In genomic region chr12:110102255-110102654, GRCh38 we compare ENCODE assay signal across 9 cellular contexts. TPM values are rescaled to one million over a fixed set of nuclear protein-coding genes. Genes with fewer than 3 reads are reported as not detected.
A peak's percentile ranks its signal among the peaks of the same experiment; 100 is the strongest.
DNase-seq lines count a peak whose midpoint lies in the region; ATAC-seq and TF ChIP-seq lines count a peak whose summit lies in the region.
"Had no signal": no experiment of that assay in that cellular context is flagged by ENCODE, and none has a peak within 500 bp of the region (broad histone marks: within the 10 kb centered on the region; RNA-seq: fewer than 3 reads in every experiment).

No MANE protein-coding gene starts in this region.

- no peaks in the 10 kb centered on the region for H3K27me3 Mint-ChIP-seq in CD14-positive monocyte (ENCODE audit: low read depth in 3 of 3)
- no peaks in the 10 kb centered on the region for H3K27me3 Mint-ChIP-seq in activated T-cell treated with anti-CD3 and anti-CD28 coated beads, Interleukin-2, amount 50 U/mL, for 24 hours

- no peak overlapping the region for H3K4me3 Mint-ChIP-seq in CD14-positive monocyte
- H3K4me3 Mint-ChIP-seq in activated T-cell treated with anti-CD3 and anti-CD28 coated beads, Interleukin-2, amount 50 U/mL, for 24 hours: no peak overlapping the region

- no peak for TF ChIP-seq POLR2A in heart left ventricle (IDR thresholded peaks at IDR 0.05)

- TF ChIP-seq CTCF in CD14-positive monocyte (IDR thresholded peaks at IDR 0.05): peak; percentile 20
- TF ChIP-seq CTCF in GM20000 (IDR thresholded peaks at IDR 0.05; ENCODE audit: extremely low read depth, missing control alignments): no peak
- TF ChIP-seq CTCF in heart left ventricle (IDR thresholded peaks at IDR 0.05): peak in 7 of 12 donors; percentile 15 to 43 (median 28)

- no peaks in the 10 kb centered on the region for H3K9me3 ChIP-seq in heart left ventricle

- DNase-seq in CD14-positive monocyte (ENCODE audit: low spot score): no peak
- peak; percentile 25 for DNase-seq in GM20000 (ENCODE audit: low spot score)
- peak; percentile 84 for DNase-seq in NCI-H748 (lab: John Stamatoyannopoulos, UW; ENCODE audit: unreplicated experiment)
- peak; percentile 51 for DNase-seq in activated T-cell treated with anti-CD3 and anti-CD28 coated beads, Interleukin-2, amount 50 U/mL, for 24 hours
- peak in 2 of 5 donors; percentile 42 to 59 for DNase-seq in heart left ventricle
- peak; percentile 47 for DNase-seq in stimulated activated CD4-positive, alpha-beta T cell treated with anti-CD3 and anti-CD28 coated beads, Interleukin-4, amount 100 ng/mL, for 24 hours
- no peak for DNase-seq in GOT3 (lab: John Stamatoyannopoulos, UW)

- H3K4me3 ChIP-seq in heart left ventricle: no peak overlapping the region

- H3K27me3 ChIP-seq in heart left ventricle: no peaks in the 10 kb centered on the region

- H3K27ac ChIP-seq in heart left ventricle: no peak overlapping the region
- H3K27ac ChIP-seq: KMS-11 had no signal

- 86 to 89% (median 88%) methylated on average over 2 to 3 of the region's 3 CpGs for WGBS in heart left ventricle, 4 donors

- peaks cover 0 to 3% (median 0%) of the 10 kb centered on the region in 7 donors for H3K9me3 Mint-ChIP-seq in CD14-positive monocyte
- no peaks in the 10 kb centered on the region for H3K9me3 Mint-ChIP-seq in activated T-cell treated with anti-CD3 and anti-CD28 coated beads, Interleukin-2, amount 50 U/mL, for 24 hours

- no peaks in the 10 kb centered on the region for H3K36me3 Mint-ChIP-seq in CD14-positive monocyte
- no peaks in the 10 kb centered on the region for H3K36me3 Mint-ChIP-seq in activated T-cell treated with anti-CD3 and anti-CD28 coated beads, Interleukin-2, amount 50 U/mL, for 24 hours (ENCODE audit: low read depth)

- H3K4me1 ChIP-seq in heart left ventricle: peaks cover 0 to 16% (median 7%) of the 10 kb centered on the region in 12 donors

- peaks cover 37% of the 10 kb centered on the region for H3K4me1 Mint-ChIP-seq in CD14-positive monocyte
- H3K4me1 Mint-ChIP-seq in activated T-cell treated with anti-CD3 and anti-CD28 coated beads, Interleukin-2, amount 50 U/mL, for 24 hours (ENCODE audit: low read depth): peaks cover 10% of the 10 kb centered on the region

- peak overlapping the region in 1 of 7 donors; percentile 31 for H3K27ac Mint-ChIP-seq in CD14-positive monocyte
- H3K27ac Mint-ChIP-seq in activated T-cell treated with anti-CD3 and anti-CD28 coated beads, Interleukin-2, amount 50 U/mL, for 24 hours: no peak overlapping the region

- intact Hi-C loops in CD14-positive monocyte (cut with micrococcal nuclease) (loop anchor here (5.0 to 10.0 kb wide), 4 partner anchors 143 to 330 kb away; no protein-coding TSS in a partner anchor), heart left ventricle (cut with DNase I) (loop anchor here in 7 of 10 donors (5.0 to 10.0 kb wide), 8 partner anchors 73 to 325 kb away; partner anchors contain the start of gene ATP2A2 (in 5 of the 7))

- no peaks in the 10 kb centered on the region for H3K36me3 ChIP-seq in heart left ventricle

- ATAC-seq in heart left ventricle (peak in 3 of 4 donors; percentile 40 to 59 (median 53)), HG03039 (IDR thresholded peaks at IDR 0.05; ENCODE audit: unreplicated experiment) (no peak)

RNA-seq across cellular contexts. Expression of gene IFT81, which starts 21.9 kb away (rescaled TPM):
- polyA plus RNA-seq in CD14-positive monocyte: under 1 TPM; 0.47 to 0.97 TPM
- total RNA-seq in heart left ventricle: 1 to 10 TPM; 6.1 to 9.8 (median 8.9) TPM
- 1 to 10 TPM; 4.3 to 6.7 TPM for polyA plus RNA-seq in heart left ventricle

RNA-seq across cellular contexts. Expression of gene C12orf76, which starts 53.9 kb away (rescaled TPM):
- polyA plus RNA-seq in CD14-positive monocyte: 10 to 100 TPM in 1 of 2 donors, 1 to 10 TPM in 1; 9.3 to 10.6 TPM
- 10 to 100 TPM in 1 of 9 donors, 1 to 10 TPM in 8; 3.5 to 13.3 (median 4.7) TPM for total RNA-seq in heart left ventricle
- 1 to 10 TPM; 4.1 to 7.5 TPM for polyA plus RNA-seq in heart left ventricle

Comparison
In these comparisons a context has a peak if more than half of its experiments do, and no peak if none do; other contexts are left out.
1. DNase-seq: peak in GM20000 (single experiment), NCI-H748 (single experiment), activated T-cell treated with anti-CD3 and anti-CD28 coated beads, Interleukin-2, amount 50 U/mL, for 24 hours (single experiment) and stimulated activated CD4-positive, alpha-beta T cell treated with anti-CD3 and anti-CD28 coated beads, Interleukin-4, amount 100 ng/mL, for 24 hours (single experiment); none in CD14-positive monocyte (single experiment) and GOT3 (single experiment).